ENCODE assay signal across 9 cellular contexts in the genomic region with DNA sequence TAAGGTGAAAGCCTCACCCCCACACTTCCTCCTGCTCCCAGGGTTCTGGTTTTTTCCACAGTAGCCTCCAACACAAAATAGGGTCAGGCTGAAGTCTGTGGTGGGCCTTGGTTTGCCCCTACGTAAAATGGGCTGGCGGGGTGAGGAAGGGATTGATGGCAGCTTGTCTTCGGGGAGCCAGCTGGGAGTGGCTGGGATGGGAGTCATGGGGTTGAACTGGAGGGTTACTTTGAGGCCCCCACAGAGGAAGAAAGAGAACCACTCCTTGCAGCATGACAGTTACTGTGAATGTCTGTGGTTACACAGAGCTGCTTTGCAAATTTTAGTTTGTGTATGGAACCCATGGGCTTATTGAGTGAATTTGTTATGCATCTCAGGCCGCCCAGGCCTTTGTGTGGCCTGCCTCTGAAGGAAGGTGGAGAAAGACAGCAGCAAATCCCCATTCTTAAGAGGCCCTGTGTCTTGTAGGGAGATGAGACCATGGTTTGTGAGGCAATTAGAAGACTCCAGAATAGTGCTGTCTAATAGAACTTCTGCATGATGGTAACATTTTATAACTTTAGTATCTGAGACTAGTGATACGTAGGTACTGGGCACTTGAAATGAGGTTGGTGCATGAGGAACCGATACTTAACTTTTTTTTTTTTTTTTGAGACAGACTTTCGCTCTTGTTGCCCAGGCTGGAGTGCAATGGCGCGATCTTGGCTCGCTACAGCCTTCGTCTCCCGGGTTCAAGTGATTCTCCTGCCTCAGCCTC. TPM values are rescaled to one million over a fixed set of nuclear protein-coding genes. Genes with fewer than 3 reads are reported as not detected.
DNase-seq lines count a peak whose midpoint lies in the region; ATAC-seq and TF ChIP-seq lines count a peak whose summit lies in the region.
"Had no signal": no experiment of that assay in that cellular context is flagged by ENCODE, and none has a peak within 500 bp of the region (broad histone marks: within the 10 kb centered on the region; RNA-seq: fewer than 3 reads in every experiment).

No MANE protein-coding gene starts in this region.

- intact Hi-C loops in activated CD8-positive, alpha-beta T cell treated with anti-CD3 and anti-CD28 coated beads for 36 hours (cut with micrococcal nuclease) = no loop called here

- H3K4me3 ChIP-seq in skeletal muscle tissue (ENCODE audit: low read length in 3 of 3) (no peak overlapping the region), foreskin fibroblast (ENCODE audit: low read depth in 1 of 2, low read length in 2 of 2) (no peak overlapping the region)

- H3K27ac ChIP-seq in skeletal muscle tissue (ENCODE audit: low read depth, low read length) = no peak overlapping the region
- H3K27ac ChIP-seq: 22Rv1 had no signal

- H3K4me1 ChIP-seq in skeletal muscle tissue (ENCODE audit: control insufficient read depth in 3 of 3, insufficient read depth in 3 of 3, low read length in 3 of 3) = peaks cover 51 to 63% (median 62%) of the 10 kb centered on the region in 3 donors

- peaks cover 77% of the 10 kb centered on the region for H3K4me1 Mint-ChIP-seq in activated CD8-positive, alpha-beta T cell treated with anti-CD3 and anti-CD28 coated beads for 36 hours (ENCODE audit: low read depth)

- peak overlapping the region; percentile 90 for H3K27ac Mint-ChIP-seq in activated CD8-positive, alpha-beta T cell treated with anti-CD3 and anti-CD28 coated beads for 36 hours

- peaks cover 49 to 53% (median 51%) of the 10 kb centered on the region in 3 donors for H3K36me3 ChIP-seq in skeletal muscle tissue (ENCODE audit: control insufficient read depth in 3 of 3, insufficient read depth in 3 of 3, low read length in 3 of 3)

- peak overlapping the region; percentile 63 for H3K4me3 Mint-ChIP-seq in activated CD8-positive, alpha-beta T cell treated with anti-CD3 and anti-CD28 coated beads for 36 hours

- H3K9ac ChIP-seq in skeletal muscle tissue (ENCODE audit: low read depth in 1 of 3, low read length in 3 of 3) = peak overlapping the region in 2 of 3 donors; percentile 1 to 45

- no peaks in the 10 kb centered on the region for H3K27me3 Mint-ChIP-seq in activated CD8-positive, alpha-beta T cell treated with anti-CD3 and anti-CD28 coated beads for 36 hours

- DNase-seq in SIG-M5 treated with dmso at 0.1 percent for 504 hours (lab: John Stamatoyannopoulos, UW; ENCODE audit: unreplicated experiment) (peak; percentile 21), SIG-M5 (lab: John Stamatoyannopoulos, UW) (no peak), foreskin fibroblast (no peak), hypothalamus (lab: John Stamatoyannopoulos, UW) (no peak), activated gamma-delta T cell treated with Interleukin-2 at 50 U/mL for 16 hours (no peak)
- DNase-seq in activated CD8-positive, alpha-beta T cell treated with anti-CD3 and anti-CD28 coated beads for 36 hours = peak; percentile 57

- POLR2A ChIA-PET in activated CD8-positive, alpha-beta T cell treated with anti-CD3 and anti-CD28 coated beads for 36 hours (lab: Charles Lee) = interaction anchor here (0.7 to 6.1 kb wide), 3 partner anchors 9 to 17 kb away, joined by 3 to 67 read pairs (median 4); no protein-coding TSS in a partner anchor

- no peaks in the 10 kb centered on the region for H3K9me3 ChIP-seq in skeletal muscle tissue (ENCODE audit: control insufficient read depth in 3 of 3, low read length in 3 of 3)

- TF ChIP-seq CTCF in activated CD8-positive, alpha-beta T cell treated with anti-CD3 and anti-CD28 coated beads for 36 hours (IDR thresholded peaks at IDR 0.05) = no peak
- no peak for TF ChIP-seq CTCF in foreskin fibroblast (IDR thresholded peaks at IDR 0.05; ENCODE audit: low read depth, low read length)

- peaks cover 46% of the 10 kb centered on the region for H3K36me3 Mint-ChIP-seq in activated CD8-positive, alpha-beta T cell treated with anti-CD3 and anti-CD28 coated beads for 36 hours (ENCODE audit: low read depth)

- H3K27me3 ChIP-seq in skeletal muscle tissue (ENCODE audit: control insufficient read depth in 3 of 3, insufficient read depth in 3 of 3, low read length in 3 of 3) = no peaks in the 10 kb centered on the region

- no peaks in the 10 kb centered on the region for H3K9me3 Mint-ChIP-seq in activated CD8-positive, alpha-beta T cell treated with anti-CD3 and anti-CD28 coated beads for 36 hours

- CTCF ChIA-PET in activated CD8-positive, alpha-beta T cell treated with anti-CD3 and anti-CD28 coated beads for 36 hours (lab: Charles Lee) = interaction anchor here (0.9 to 1.9 kb wide), 5 partner anchors 8 to 62 kb away, joined by 4 to 9 read pairs (median 4); a partner anchor contains a TSS

- peak; percentile 58 for ATAC-seq in HG02885 (IDR thresholded peaks at IDR 0.05; ENCODE audit: poor library complexity, unreplicated experiment)
- peak; percentile 55 for ATAC-seq in activated CD8-positive, alpha-beta T cell treated with anti-CD3 and anti-CD28 coated beads for 36 hours

RNA-seq across cellular contexts. Expression of a gene that starts 8.1 kb away (rescaled TPM):
- 10 to 100 TPM; 39.5 to 39.8 TPM for total RNA-seq in activated CD8-positive, alpha-beta T cell treated with anti-CD3 and anti-CD28 coated beads for 36 hours
- 44.4 TPM for total RNA-seq in skeletal muscle tissue

Comparison
In these comparisons a context has a peak if more than half of its experiments do, and no peak if none do; other contexts are left out.
1. DNase-seq: peak in SIG-M5 treated with dmso at 0.1 percent for 504 hours (single experiment) and activated CD8-positive, alpha-beta T cell treated with anti-CD3 and anti-CD28 coated beads for 36 hours (single experiment); none in SIG-M5 (single experiment), foreskin fibroblast (0 of 2), hypothalamus (0 of 51) and activated gamma-delta T cell treated with Interleukin-2 at 50 U/mL for 16 hours (single experiment).